In genomic region chr4:143286733-143287570, GRCh38 we compare ENCODE assay signal across 11 cellular contexts. TPM values are rescaled to one million over a fixed set of nuclear protein-coding genes. Genes with fewer than 3 reads are reported as not detected.
DNase-seq lines count a peak whose midpoint lies in the region; ATAC-seq and TF ChIP-seq lines count a peak whose summit lies in the region.
"Had no signal": no experiment of that assay in that cellular context is flagged by ENCODE, and none has a peak within 500 bp of the region (broad histone marks: within the 10 kb centered on the region; RNA-seq: fewer than 3 reads in every experiment).

No MANE protein-coding gene starts in this region.

- TF ChIP-seq CTCF in astrocyte of the spinal cord (IDR thresholded peaks at IDR 0.05; ENCODE audit: low read depth, low read length), result no peak

- in situ Hi-C loops in Caki2 (cut with HindIII; ENCODE audit: low pct_unique_long_range_greater_than_20kb, low sequenced_read_pairs) (no loop called here), astrocyte of the spinal cord (cut with HindIII; ENCODE audit: low sequenced_read_pairs) (no loop called here)

- no peaks in the 10 kb centered on the region for H3K4me1 Mint-ChIP-seq in activated T-cell treated with anti-CD3 and anti-CD28 coated beads, Interleukin-2, amount 50 U/mL, for 4 hours (ENCODE audit: low read depth)
- H3K4me1 Mint-ChIP-seq: CD14-positive monocyte had no signal

- H3K9me3 Mint-ChIP-seq in activated T-cell treated with anti-CD3 and anti-CD28 coated beads, Interleukin-2, amount 50 U/mL, for 4 hours, result no peaks in the 10 kb centered on the region
- H3K9me3 Mint-ChIP-seq: CD14-positive monocyte had no signal

- H3K4me3 ChIP-seq in astrocyte of the spinal cord (ENCODE audit: low read depth, low read length), result no peak overlapping the region

- DNase-seq in Caki2 (ENCODE audit: low read depth) (peak; percentile 6), astrocyte of the spinal cord (ENCODE audit: low read depth, low spot score) (peak; percentile 63), glomerular visceral epithelial cell (ENCODE audit: extremely low spot score) (peak; percentile 6), renal cortical epithelial cell (ENCODE audit: low read depth) (peak; percentile 15), NCI-H1105 (lab: John Stamatoyannopoulos, UW) (no peak), NCI-H2171 treated with DMSO at 0.1 percent for 48 hours (lab: John Stamatoyannopoulos, UW) (no peak)
- DNase-seq in activated T-cell treated with anti-CD3 and anti-CD28 coated beads, Interleukin-2, amount 50 U/mL, for 48 hours, result no peak
- no peak for DNase-seq in activated T-cell treated with anti-CD3 and anti-CD28 coated beads, Interleukin-2, amount 50 U/mL, for 4 hours
- DNase-seq: activated naive CD4-positive, alpha-beta T cell; WERI-Rb-1 had no signal

- no peaks in the 10 kb centered on the region for H3K36me3 Mint-ChIP-seq in activated T-cell treated with anti-CD3 and anti-CD28 coated beads, Interleukin-2, amount 50 U/mL, for 4 hours (ENCODE audit: insufficient read depth)
- H3K36me3 Mint-ChIP-seq: CD14-positive monocyte had no signal

- H3K27me3 Mint-ChIP-seq in activated T-cell treated with anti-CD3 and anti-CD28 coated beads, Interleukin-2, amount 50 U/mL, for 4 hours (ENCODE audit: low read depth), result peaks cover 7% of the 10 kb centered on the region

- no peak overlapping the region for H3K4me3 Mint-ChIP-seq in activated T-cell treated with anti-CD3 and anti-CD28 coated beads, Interleukin-2, amount 50 U/mL, for 4 hours
- H3K4me3 Mint-ChIP-seq: CD14-positive monocyte had no signal

- no peak for ATAC-seq in activated T-cell treated with anti-CD3 and anti-CD28 coated beads, Interleukin-2, amount 50 U/mL, for 4 hours

RNA-seq across cellular contexts. Expression of gene GAB1, which starts 49.7 kb away (rescaled TPM):
- 1.3 and 17.5 TPM in 2 replicates for total RNA-seq in Caki2 (2014; rRNA removed; shearing (Covaris generic); ENCODE audit: low replicate concordance)
- total RNA-seq in renal cortical epithelial cell, result 12.0 and 13.2 TPM in 2 replicates
- total RNA-seq in activated T-cell treated with anti-CD3 and anti-CD28 coated beads, Interleukin-2, amount 50 U/mL, for 4 hours, result under 1 TPM; 0.30 to 0.95 (median 0.61) TPM

Comparison
In these comparisons a context has a peak if more than half of its experiments do, and no peak if none do; other contexts are left out.
1. DNase-seq: peak in Caki2 (single experiment), astrocyte of the spinal cord (single experiment), glomerular visceral epithelial cell (single experiment) and renal cortical epithelial cell (single experiment); none in activated T-cell treated with anti-CD3 and anti-CD28 coated beads, Interleukin-2, amount 50 U/mL, for 48 hours (0 of 2), activated T-cell treated with anti-CD3 and anti-CD28 coated beads, Interleukin-2, amount 50 U/mL, for 4 hours (single experiment), NCI-H1105 (single experiment) and NCI-H2171 treated with DMSO at 0.1 percent for 48 hours (single experiment).